ENCODE assay signal across 1 cellular context in the genomic region with DNA sequence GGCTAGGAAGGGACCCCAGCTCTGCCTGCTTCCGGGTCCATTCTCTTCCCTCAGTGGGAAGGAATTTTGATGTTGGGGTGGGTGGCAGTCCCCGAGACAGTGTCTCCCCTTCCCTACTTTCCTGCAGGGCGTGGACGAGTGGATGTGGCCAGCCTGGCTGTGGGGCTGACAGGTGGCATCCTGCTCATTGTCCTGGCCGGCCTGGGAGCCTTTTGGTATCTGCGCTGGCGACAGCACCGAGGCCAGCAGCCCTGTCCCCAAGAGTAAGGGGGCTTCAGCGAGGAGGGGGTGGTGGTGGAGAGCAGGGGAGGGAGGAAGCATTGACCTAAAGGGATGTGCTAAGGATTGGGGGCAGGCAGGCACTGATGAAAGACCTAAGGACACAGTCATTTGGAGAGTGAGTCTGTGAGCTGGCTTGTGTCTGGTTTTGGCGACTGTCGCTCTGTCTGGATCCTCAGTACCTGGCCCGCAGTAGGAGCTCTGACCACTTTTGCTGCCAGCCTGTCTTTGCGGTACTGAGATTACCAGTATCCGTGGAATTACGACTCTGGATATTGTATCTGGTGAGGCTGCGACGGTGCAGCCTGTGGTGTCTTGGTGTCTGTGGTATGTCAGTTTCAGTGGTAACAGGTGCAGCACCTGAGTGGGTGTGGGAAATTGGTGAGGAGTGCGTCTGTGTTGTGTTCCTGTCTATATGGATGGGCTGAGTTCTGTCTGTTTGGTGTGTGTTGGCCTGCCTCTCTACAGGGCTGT.
TF ChIP-seq lines count a peak whose summit lies in the region.

No MANE protein-coding gene starts in this region.

TF ChIP-seq in IMR-90, 13 proteins besides CTCF, POLR2A, EP300 and RAD21:
- TF ChIP-seq MXI1 (IDR thresholded peaks at IDR 0.05; ENCODE audit: borderline replicate concordance, low read depth, low read length) = no peak
- TF ChIP-seq SMC3 (IDR thresholded peaks at IDR 0.05; ENCODE audit: low read depth, low read length) = no peak
- no peak for TF ChIP-seq RFX5 (IDR thresholded peaks at IDR 0.05; ENCODE audit: low read depth, low read length)
- no peak for TF ChIP-seq CEBPB (IDR thresholded peaks at IDR 0.05; ENCODE audit: low read depth, low read length)
TF ChIP-seq in IMR-90: peak in this region for 0.
